Comparison of ENCODE assay signal across 1 cellular context in genomic region chr9:87605676-87606075, GRCh38.
TF ChIP-seq lines count a peak whose summit lies in the region.

No MANE protein-coding gene starts in this region.

TF ChIP-seq in H1, 55 proteins besides CTCF, POLR2A, EP300 and RAD21:
- TF ChIP-seq GTF2F1 (IDR thresholded peaks at IDR 0.05; ENCODE audit: borderline replicate concordance, low read depth, low read length) (no peak), MAFK (IDR thresholded peaks at IDR 0.05; ENCODE audit: low read depth, low read length) (no peak), RFX5 (IDR thresholded peaks at IDR 0.05; ENCODE audit: borderline replicate concordance, low read depth, low read length) (no peak), ATF3 (IDR thresholded peaks at IDR 0.05; ENCODE audit: insufficient read depth, low read depth, low read length) (no peak), NRF1 (IDR thresholded peaks at IDR 0.05; ENCODE audit: low read depth, low read length) (no peak), RXRA (IDR thresholded peaks at IDR 0.05; ENCODE audit: insufficient read depth, low read depth, low read length) (no peak), SAP30 (IDR thresholded peaks at IDR 0.05; ENCODE audit: insufficient read depth, insufficient replicate concordance, low read length) (no peak), KDM5A (IDR thresholded peaks at IDR 0.05; ENCODE audit: low read length) (no peak), TAF1 (IDR thresholded peaks at IDR 0.05; ENCODE audit: low read depth, low read length) (no peak), CEBPB (IDR thresholded peaks at IDR 0.05; ENCODE audit: low read depth, low read length) (no peak)
